Comparison of ENCODE assay signal across 30 cellular contexts in genomic region chr7:132428247-132428919, GRCh38.
DNase-seq lines count a peak whose midpoint lies in the region; ATAC-seq and TF ChIP-seq lines count a peak whose summit lies in the region.
"Had no signal": no experiment of that assay in that cellular context is flagged by ENCODE, and none has a peak within 500 bp of the region (broad histone marks: within the 10 kb centered on the region; RNA-seq: fewer than 3 reads in every experiment).

No MANE protein-coding gene starts in this region.

- WGBS in psoas muscle, 3 donors = 54 to 56% (median 54%) methylated on average over 12 of the region's 12 CpGs

- no peak for ATAC-seq in activated T-helper 17 cell treated with anti-CD3 and anti-CD28 coated beads, Interleukin-2, amount 50 U/mL, for 72 hours (replicated peaks)
- ATAC-seq in psoas muscle = no peak
- ATAC-seq: left lung; stimulated activated effector memory CD8-positive, alpha-beta T cell treated with anti-CD3 and anti-CD28 coated beads, Interleukin-12 subunit alpha, Interleukin-12 subunit beta, amount 100 ng/mL, for 72 hours had no signal

- H3K27ac ChIP-seq in psoas muscle = no peak overlapping the region
- H3K27ac ChIP-seq: dorsolateral prefrontal cortex, left lung, RWPE1, SK-N-MC had no signal

- H3K9me3 ChIP-seq in psoas muscle = no peaks in the 10 kb centered on the region
- H3K9me3 ChIP-seq: left lung had no signal

- intact Hi-C loops in posterior vena cava (cut with DNase I) = no loop called here
- intact Hi-C loops in psoas muscle (cut with DNase I) = no loop called here

- peaks cover 34% of the 10 kb centered on the region for H3K4me1 Mint-ChIP-seq in activated T-helper 17 cell treated with anti-CD3 and anti-CD28 coated beads, Interleukin-2, amount 50 U/mL, for 72 hours
- H3K4me1 Mint-ChIP-seq: naive B cell had no signal

- no peak overlapping the region for H3K27ac Mint-ChIP-seq in activated T-helper 17 cell treated with anti-CD3 and anti-CD28 coated beads, Interleukin-2, amount 50 U/mL, for 72 hours
- H3K27ac Mint-ChIP-seq: activated naive CD8-positive, alpha-beta T cell; HFFc6; mesothelial cell of epicardium; naive B cell; stimulated activated effector memory CD8-positive, alpha-beta T cell treated with anti-CD3 and anti-CD28 coated beads, Interleukin-12 subunit alpha, Interleukin-12 subunit beta, amount 100 ng/mL, for 72 hours had no signal

- TF ChIP-seq CTCF in fibroblast of mammary gland (conservative IDR thresholded peaks at IDR 0.05; ENCODE audit: control insufficient read depth, insufficient read depth, low read depth, low read length) (no peak), psoas muscle (IDR thresholded peaks at IDR 0.05) (no peak)

- no peaks in the 10 kb centered on the region for H3K36me3 Mint-ChIP-seq in activated T-helper 17 cell treated with anti-CD3 and anti-CD28 coated beads, Interleukin-2, amount 50 U/mL, for 72 hours (ENCODE audit: low read depth)
- H3K36me3 Mint-ChIP-seq: activated naive CD8-positive, alpha-beta T cell; CD8-positive, alpha-beta memory T cell; mesothelial cell of epicardium; naive B cell had no signal

- H3K4me3 ChIP-seq in fibroblast of mammary gland (ENCODE audit: control insufficient read depth, low read depth, low read length) (no peak overlapping the region), psoas muscle (no peak overlapping the region)
- H3K4me3 ChIP-seq: dorsolateral prefrontal cortex, left lung, SK-N-MC had no signal

- H3K27me3 ChIP-seq in psoas muscle (ENCODE audit: insufficient read depth in 3 of 3, low read length in 2 of 3) = no peaks in the 10 kb centered on the region

- no peaks in the 10 kb centered on the region for H3K4me1 ChIP-seq in psoas muscle
- H3K4me1 ChIP-seq: left lung had no signal

- H3K36me3 ChIP-seq in psoas muscle (ENCODE audit: insufficient read depth in 1 of 2, low read depth in 1 of 2) = no peaks in the 10 kb centered on the region
- H3K36me3 ChIP-seq: left lung had no signal

- peak; percentile 29 for DNase-seq in NCI-H2107 (lab: John Stamatoyannopoulos, UW)
- no peak for DNase-seq in NCI-H2107 treated with DMSO at 0.1 percent for 48 hours (lab: John Stamatoyannopoulos, UW; ENCODE audit: unreplicated experiment)
- DNase-seq in NCI-H1694 (lab: John Stamatoyannopoulos, UW) = peak; percentile 58
- DNase-seq in fibroblast of mammary gland (ENCODE audit: low read depth) = peak; percentile 56
- DNase-seq in posterior vena cava (ENCODE audit: low spot score) = peak; percentile 54
- DNase-seq in psoas muscle = no peak
- DNase-seq in MV-4-11 (lab: John Stamatoyannopoulos, UW) = no peak
- DNase-seq: 8988T; activated CD4-positive, CD25-positive, alpha-beta regulatory T cell treated with anti-CD3 and anti-CD28 coated beads, Interleukin-2, amount 50 U/mL, for 72 hours; activated effector memory CD4-positive, alpha-beta T cell treated with Interleukin-2 at 50 U/mL for 16 hours; activated T-cell treated with anti-CD3 and anti-CD28 coated beads for 4 hours; CD8-positive, alpha-beta memory T cell; DMS 273 treated with DMSO at 0.1 percent for 48 hours; dorsolateral prefrontal cortex; EL; HFFc6; hippocampal formation; Karpas-422; left lung; naive B cell; NCI-H187 treated with DMSO at 0.1 percent for 48 hours; NCI-H446; NCI-H82; stimulated activated CD4-positive, alpha-beta T cell treated with anti-CD3 and anti-CD28 coated beads, Interleukin-4, amount 100 ng/mL, for 24 hours had no signal

- H3K9me3 Mint-ChIP-seq in activated T-helper 17 cell treated with anti-CD3 and anti-CD28 coated beads, Interleukin-2, amount 50 U/mL, for 72 hours = no peaks in the 10 kb centered on the region
- H3K9me3 Mint-ChIP-seq: CD8-positive, alpha-beta memory T cell; HFFc6; mesothelial cell of epicardium; stimulated activated effector memory CD8-positive, alpha-beta T cell treated with anti-CD3 and anti-CD28 coated beads, Interleukin-12 subunit alpha, Interleukin-12 subunit beta, amount 100 ng/mL, for 72 hours had no signal

- H3K4me3 Mint-ChIP-seq in activated T-helper 17 cell treated with anti-CD3 and anti-CD28 coated beads, Interleukin-2, amount 50 U/mL, for 72 hours = no peak overlapping the region
- H3K4me3 Mint-ChIP-seq: activated naive CD8-positive, alpha-beta T cell; CD8-positive, alpha-beta memory T cell; HFFc6; mesothelial cell of epicardium; naive B cell; stimulated activated effector memory CD8-positive, alpha-beta T cell treated with anti-CD3 and anti-CD28 coated beads, Interleukin-12 subunit alpha, Interleukin-12 subunit beta, amount 100 ng/mL, for 72 hours had no signal

- H3K27me3 Mint-ChIP-seq in activated T-helper 17 cell treated with anti-CD3 and anti-CD28 coated beads, Interleukin-2, amount 50 U/mL, for 72 hours = no peaks in the 10 kb centered on the region
- H3K27me3 Mint-ChIP-seq: activated naive CD8-positive, alpha-beta T cell; naive B cell had no signal

Comparison
In these comparisons a context has a peak if more than half of its experiments do, and no peak if none do; other contexts are left out.
1. DNase-seq: peak in NCI-H2107 (single experiment), NCI-H1694 (single experiment), fibroblast of mammary gland (single experiment) and posterior vena cava (single experiment); none in NCI-H2107 treated with DMSO at 0.1 percent for 48 hours (single experiment), psoas muscle (0 of 2) and MV-4-11 (single experiment).